ENCODE assay signal across 12 cellular contexts in the genomic region with DNA sequence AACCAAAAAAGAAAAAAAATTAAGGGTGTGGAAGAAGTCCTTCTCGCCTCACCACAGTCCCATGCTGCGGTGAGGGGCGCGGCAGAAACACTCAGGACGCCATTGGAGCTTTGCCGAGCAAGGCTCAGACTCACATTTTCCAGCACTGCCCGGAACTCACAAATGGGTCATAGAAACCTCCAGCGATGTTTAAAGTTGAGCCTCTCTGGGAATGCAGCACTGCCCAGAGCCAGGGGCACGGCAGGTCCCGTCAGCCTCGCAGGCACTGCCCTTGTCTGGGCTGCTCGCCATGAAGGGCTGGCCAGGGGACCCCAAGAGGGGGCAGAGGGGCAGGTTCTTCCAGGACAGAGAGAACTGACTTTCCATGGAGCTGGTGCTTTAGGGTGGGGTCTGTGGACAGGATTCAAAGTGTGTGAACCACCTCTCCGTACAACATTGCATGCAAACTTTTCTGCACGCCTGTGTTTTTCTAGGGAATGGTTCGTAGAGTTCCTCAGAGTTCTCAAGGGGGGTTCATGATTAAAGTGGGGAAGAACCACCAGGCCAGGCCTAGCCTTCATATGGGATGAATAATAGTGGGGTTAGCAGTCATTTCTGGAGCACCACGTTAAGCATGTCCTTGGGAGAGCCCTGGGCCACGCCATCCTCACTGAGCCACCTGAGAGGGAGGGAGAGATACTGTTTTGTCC. TPM values are rescaled to one million over a fixed set of nuclear protein-coding genes. Genes with fewer than 3 reads are reported as not detected.
DNase-seq lines count a peak whose midpoint lies in the region; ATAC-seq and TF ChIP-seq lines count a peak whose summit lies in the region.
"Had no signal": no experiment of that assay in that cellular context is flagged by ENCODE, and none has a peak within 500 bp of the region (broad histone marks: within the 10 kb centered on the region; RNA-seq: fewer than 3 reads in every experiment).

No MANE protein-coding gene starts in this region.

- no peaks in the 10 kb centered on the region for H3K9me3 ChIP-seq in neuronal stem cell (replicated peaks in 1 of 2; ENCODE audit: control insufficient read depth in 2 of 2, insufficient read depth in 1 of 2, low read depth in 1 of 2, low read length in 2 of 2)
- no peaks in the 10 kb centered on the region for H3K9me3 ChIP-seq in upper lobe of right lung
- H3K9me3 ChIP-seq: Caco-2 had no signal

- no peak overlapping the region for H2BK120ac ChIP-seq in neuronal stem cell (ENCODE audit: low read depth, low read length)

- no peak overlapping the region for H3K4me2 ChIP-seq in neuronal stem cell (ENCODE audit: insufficient read depth, low read length, poor library complexity, severe bottlenecking)

- intact Hi-C loops in upper lobe of right lung (cut with DNase I), result no loop called here

- no peak overlapping the region for H2BK15ac ChIP-seq in neuronal stem cell (ENCODE audit: low read length)

- H2BK12ac ChIP-seq in neuronal stem cell (ENCODE audit: low read length), result no peak overlapping the region

- no peak overlapping the region for H2BK5ac ChIP-seq in neuronal stem cell (ENCODE audit: low read length)

- H4K8ac ChIP-seq in neuronal stem cell (ENCODE audit: low read depth, low read length), result no peak overlapping the region

- no CpG with 5 or more reads among the region's 17 CpGs for WGBS in neuronal stem cell (ENCODE audit: extremely low coverage in 2 of 2, insufficient read length in 2 of 2, insufficient replicate concordance in 1 of 2), 2 donors

- no peaks in the 10 kb centered on the region for H3K79me1 ChIP-seq in neuronal stem cell (ENCODE audit: low read depth, low read length)

- no peak overlapping the region for H2AK5ac ChIP-seq in neuronal stem cell (ENCODE audit: low read depth, low read length)

- H3K27me3 ChIP-seq in neuronal stem cell (ENCODE audit: control insufficient read depth in 3 of 3, insufficient read depth in 3 of 3, low read depth in 1 of 3, low read length in 3 of 3) (peaks cover 0 to 41% (median 0%) of the 10 kb centered on the region in 3 experiments), upper lobe of right lung (peaks cover 3% of the 10 kb centered on the region)

- no peak overlapping the region for H3K23ac ChIP-seq in neuronal stem cell (ENCODE audit: low read depth, low read length, poor library complexity)

- peak; percentile 30 for DNase-seq in M059J (ENCODE audit: low read depth)
- peak; percentile 85 for DNase-seq in fibroblast of gingiva (ENCODE audit: low read depth)
- no peak for DNase-seq in neuronal stem cell (ENCODE audit: low spot score)
- DNase-seq in upper lobe of right lung, result no peak
- DNase-seq in NCI-H128 (lab: John Stamatoyannopoulos, UW; ENCODE audit: unreplicated experiment), result no peak
- DNase-seq in Ammon's horn (ENCODE audit: low spot score), result no peak
- DNase-seq in stimulated activated CD4-positive, alpha-beta T cell treated with anti-CD3 and anti-CD28 coated beads, Interleukin-2, amount 100 ng/mL, for 24 hours, result no peak
- DNase-seq: Caco-2, mammary epithelial cell, NCI-H1105, T1000 had no signal

- no peak for TF ChIP-seq CTCF in upper lobe of right lung (IDR thresholded peaks at IDR 0.05)

- no peak overlapping the region for H4K91ac ChIP-seq in neuronal stem cell (ENCODE audit: low read depth, low read length, poor library complexity)

- H3K4me3 ChIP-seq in neuronal stem cell (ENCODE audit: low read length in 2 of 2) (no peak overlapping the region), upper lobe of right lung (no peak overlapping the region)

- peak overlapping the region; percentile 77 for H3K18ac ChIP-seq in neuronal stem cell (ENCODE audit: low read length)

- no peak overlapping the region for H3K9ac ChIP-seq in neuronal stem cell (ENCODE audit: low read depth, low read length, poor library complexity)

- no peak overlapping the region for H2AFZ ChIP-seq in neuronal stem cell (ENCODE audit: low read length)

- no peak overlapping the region for H3K14ac ChIP-seq in neuronal stem cell (ENCODE audit: low read length)

- H3K27ac ChIP-seq in neuronal stem cell (replicated peaks; ENCODE audit: low read length) (no peak overlapping the region), upper lobe of right lung (no peak overlapping the region)

- no peak overlapping the region for H3K4ac ChIP-seq in neuronal stem cell (ENCODE audit: low read length)

- H3K4me1 ChIP-seq in neuronal stem cell (ENCODE audit: control insufficient read depth in 2 of 2, insufficient read depth in 1 of 2, low read depth in 1 of 2, low read length in 2 of 2), result peaks cover 2 to 4% of the 10 kb centered on the region in 2 donors
- H3K4me1 ChIP-seq in upper lobe of right lung, result peaks cover 8% of the 10 kb centered on the region
- H3K4me1 ChIP-seq: Caco-2 had no signal

- no peaks in the 10 kb centered on the region for H3K36me3 ChIP-seq in neuronal stem cell (replicated peaks in 1 of 2; ENCODE audit: control insufficient read depth in 2 of 2, insufficient read depth in 2 of 2, low read length in 2 of 2)
- no peaks in the 10 kb centered on the region for H3K36me3 ChIP-seq in upper lobe of right lung

- ATAC-seq in upper lobe of right lung, result peak; percentile 31
- ATAC-seq: activated T-helper 17 cell treated with anti-CD3 and anti-CD28 coated beads, Interleukin-2, amount 50 U/mL, for 72 hours had no signal

RNA-seq across cellular contexts. Expression of a gene that starts 38.4 kb away (rescaled TPM):
- total RNA-seq in M059J (2014; rRNA removed; shearing (Covaris generic)), result 0.17 and 0.20 TPM in 2 replicates
- 26.3 TPM for polyA plus RNA-seq in neuronal stem cell (2013, experiment 1 of 2)
- 25.0 TPM for polyA plus RNA-seq in neuronal stem cell (2013, experiment 2 of 2)
- total RNA-seq in upper lobe of right lung, result 1.1 TPM
- total RNA-seq: Caco-2 had no signal
- polyA plus RNA-seq: mammary epithelial cell had no signal

RNA-seq across cellular contexts. Expression of a gene that starts 49.0 kb away (rescaled TPM):
- total RNA-seq in M059J (2014; rRNA removed; shearing (Covaris generic)), result 0.10 and 1.0 TPM in 2 replicates
- 4.1 TPM for polyA plus RNA-seq in neuronal stem cell (2013, experiment 1 of 2)
- 4.1 TPM for polyA plus RNA-seq in neuronal stem cell (2013, experiment 2 of 2)
- total RNA-seq in upper lobe of right lung, result 2.1 TPM
- total RNA-seq: activated T-helper 17 cell treated with anti-CD3 and anti-CD28 coated beads, Interleukin-2, amount 50 U/mL, for 72 hours had no signal

Comparison
In these comparisons a context has a peak if more than half of its experiments do, and no peak if none do; other contexts are left out.
1. DNase-seq: peak in M059J (single experiment) and fibroblast of gingiva (single experiment); none in neuronal stem cell (single experiment), upper lobe of right lung (single experiment), NCI-H128 (single experiment), Ammon's horn (single experiment) and stimulated activated CD4-positive, alpha-beta T cell treated with anti-CD3 and anti-CD28 coated beads, Interleukin-2, amount 100 ng/mL, for 24 hours (0 of 2).